1 cellular context compared by ENCODE assay signal in the genomic region with DNA sequence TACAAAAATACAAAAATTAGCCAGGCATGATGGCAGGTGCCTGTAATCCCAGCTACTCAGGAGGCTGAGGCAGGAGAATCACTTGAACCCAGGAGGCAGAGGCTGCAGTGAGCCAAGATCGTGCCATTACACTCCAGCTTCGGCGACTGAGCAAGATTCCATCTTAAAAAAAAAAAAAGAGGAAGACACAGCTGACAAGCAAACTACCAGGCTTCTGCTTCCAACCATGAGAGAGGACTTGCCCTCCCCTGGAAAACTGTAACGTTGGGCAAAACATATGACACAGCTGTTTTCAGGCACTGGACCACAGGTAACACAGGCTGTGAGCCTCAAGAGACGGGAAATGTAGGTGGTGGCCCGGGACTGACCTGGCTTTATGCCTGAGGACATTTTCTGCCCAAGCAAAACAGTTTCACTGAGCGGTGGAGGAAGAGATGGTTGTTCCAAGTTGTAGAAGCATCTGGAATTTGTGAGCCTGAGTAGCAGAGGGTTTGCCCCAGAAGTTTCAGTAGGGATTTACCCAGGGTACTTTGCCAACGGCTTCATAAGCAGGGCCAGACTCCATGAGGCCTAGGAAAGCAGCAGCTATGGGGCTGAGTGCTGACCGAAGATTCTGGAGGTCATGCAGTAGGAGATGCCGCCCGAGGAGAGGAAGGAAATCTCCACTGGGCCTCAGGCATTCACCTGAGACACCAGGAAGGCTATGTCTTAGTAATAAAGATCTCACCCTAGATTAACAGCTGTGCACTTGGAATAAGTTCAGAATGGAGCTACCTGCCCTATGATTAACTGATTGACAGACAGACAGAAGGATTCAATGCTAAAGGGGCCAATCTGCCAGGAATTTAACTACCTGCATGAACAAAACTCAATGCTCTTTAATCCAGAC.
TF ChIP-seq lines count a peak whose summit lies in the region.

No MANE protein-coding gene starts in this region.

TF ChIP-seq in H1, 55 proteins besides CTCF, POLR2A, EP300 and RAD21:
- TF ChIP-seq NRF1 (IDR thresholded peaks at IDR 0.05; ENCODE audit: low read depth, low read length) (no peak), CTBP2 (IDR thresholded peaks at IDR 0.05; ENCODE audit: borderline replicate concordance, insufficient read depth, insufficient read length, low read length) (no peak), CREB1 (IDR thresholded peaks at IDR 0.05) (no peak), SUZ12 (IDR thresholded peaks at IDR 0.05; ENCODE audit: low read length) (no peak), SIN3A (conservative IDR thresholded peaks at IDR 0.05 in 1 of 2, IDR thresholded peaks at IDR 0.05 in 1 of 2; ENCODE audit: low read depth in 1 of 2, low read length in 2 of 2) (no peak), BCL11A (IDR thresholded peaks at IDR 0.05; ENCODE audit: low read depth in 2 of 2, low read length in 2 of 2) (no peak), JUN (IDR thresholded peaks at IDR 0.05; ENCODE audit: low read depth, low read length) (no peak), TBP (IDR thresholded peaks at IDR 0.05; ENCODE audit: low read depth, low read length) (no peak), EGR1 (IDR thresholded peaks at IDR 0.05; ENCODE audit: borderline replicate concordance, low read depth, low read length) (no peak), GABPA (IDR thresholded peaks at IDR 0.05; ENCODE audit: borderline replicate concordance, insufficient read depth, low read length) (no peak), E2F6 (IDR thresholded peaks at IDR 0.05) (no peak), ASH2L (IDR thresholded peaks at IDR 0.05; ENCODE audit: low read length) (no peak), KDM5A (IDR thresholded peaks at IDR 0.05; ENCODE audit: low read length) (no peak)
TF ChIP-seq in H1: peak in this region for 0.
